In genomic region chr12:18165422-18165871, GRCh38 we compare ENCODE assay signal across 9 cellular contexts.
A peak's percentile ranks its signal among the peaks of the same experiment; 100 is the strongest.
DNase-seq lines count a peak whose midpoint lies in the region; ATAC-seq, FAIRE-seq and TF ChIP-seq lines count a peak whose summit lies in the region.
"Had no signal": no experiment of that assay in that cellular context is flagged by ENCODE, and none has a peak within 500 bp of the region (broad histone marks: within the 10 kb centered on the region; RNA-seq: fewer than 3 reads in every experiment).

No MANE protein-coding gene starts in this region.

- H3K36me3 ChIP-seq in WERI-Rb-1: no peaks in the 10 kb centered on the region
- H3K36me3 ChIP-seq: cardiac muscle cell had no signal

- ATAC-seq in A549 (no peak), HG02870 (IDR thresholded peaks at IDR 0.05; ENCODE audit: unreplicated experiment) (peak; percentile 98)
- ATAC-seq in stimulated activated naive CD8-positive, alpha-beta T cell treated with anti-CD3 and anti-CD28 coated beads, Interleukin-15, Interleukin-2, amounts not matched to agents 100 U/mL and 50 U/mL, for 24 hours: peak; percentile 71

- DNase-seq in A549 (ENCODE audit: low read depth in 1 of 2, low spot score in 1 of 2): no peak
- peak; percentile 2 for DNase-seq in GM18507 (ENCODE audit: extremely low spot score, insufficient read length, low read depth)
- peak; percentile 6 for DNase-seq in NCI-H226
- no peak for DNase-seq in stimulated activated naive CD8-positive, alpha-beta T cell treated with anti-CD3 and anti-CD28 coated beads, Interleukin-15, Interleukin-2, amounts not matched to agents 100 U/mL and 50 U/mL, for 24 hours
- DNase-seq in WERI-Rb-1: no peak
- DNase-seq in iPS-NIHi11 (ENCODE audit: low spot score): no peak

- H3K9me3 ChIP-seq in A549 (no peaks in the 10 kb centered on the region), WERI-Rb-1 (ENCODE audit: severe bottlenecking) (no peaks in the 10 kb centered on the region)

- no peak for TF ChIP-seq RAD21 in A549 (conservative IDR thresholded peaks at IDR 0.05 in 1 of 2, IDR thresholded peaks at IDR 0.05 in 1 of 2)

- TF ChIP-seq EP300 in A549 (IDR thresholded peaks at IDR 0.05): no peak

- no peak overlapping the region for H3K27ac ChIP-seq in A549
- no peak overlapping the region for H3K27ac ChIP-seq in WERI-Rb-1
- H3K27ac ChIP-seq: cardiac muscle cell had no signal

- H3K4me2 ChIP-seq in A549: peak overlapping the region; percentile 44

- POLR2A ChIA-PET in A549 (lab: Yijun Ruan, JAX): no interaction called here

- FAIRE-seq in A549 (lab: Jason Lieb, UNC): no peak
- FAIRE-seq in GM18507 (lab: Jason Lieb, UNC): peak; percentile 95
- peak; percentile 90 for FAIRE-seq in endometrium (lab: Jason Lieb, UNC)

- WGBS in A549 (ENCODE audit: missing lambda C conversion rate): 5% methylated on average over 2 of the region's 2 CpGs

- no peaks in the 10 kb centered on the region for H3K4me1 ChIP-seq in A549

- no peak for TF ChIP-seq POLR2A in A549 (IDR thresholded peaks at IDR 0.05; ENCODE audit: low read length)

- TF ChIP-seq CTCF in A549 (IDR thresholded peaks at IDR 0.05) (no peak), WERI-Rb-1 (IDR thresholded peaks at IDR 0.05; ENCODE audit: low read depth, low read length) (no peak)

- no peaks in the 10 kb centered on the region for H3K27me3 ChIP-seq in WERI-Rb-1 (ENCODE audit: insufficient read depth, low read depth, severe bottlenecking)
- H3K27me3 ChIP-seq: cardiac muscle cell had no signal

- no peak overlapping the region for H3K4me3 ChIP-seq in A549
- H3K4me3 ChIP-seq in WERI-Rb-1 (ENCODE audit: low read depth, low read length): no peak overlapping the region
- H3K4me3 ChIP-seq: cardiac muscle cell had no signal

- CTCF ChIA-PET in A549 (lab: Yijun Ruan, JAX): no interaction called here

TF ChIP-seq in A549, 52 proteins besides CTCF, POLR2A, EP300 and RAD21:
- no peak for TF ChIP-seq TFCP2L1 (CRISPR knock-in tag; IDR thresholded peaks at IDR 0.05)
- TF ChIP-seq NFE2L2 (conservative IDR thresholded peaks at IDR 0.05; ENCODE audit: low read length): no peak
- no peak for TF ChIP-seq TP53 (CRISPR knock-in tag; IDR thresholded peaks at IDR 0.05)
- no peak for TF ChIP-seq SMC3 (IDR thresholded peaks at IDR 0.05)
- no peak for TF ChIP-seq ESRRA (IDR thresholded peaks at IDR 0.05; ENCODE audit: borderline replicate concordance, low read length)
- TF ChIP-seq ATOH8 (CRISPR knock-in tag; IDR thresholded peaks at IDR 0.05; ENCODE audit: low read depth): no peak
- TF ChIP-seq NR3C1 (IDR thresholded peaks at IDR 0.05): no peak
- no peak for TF ChIP-seq HES2 (IDR thresholded peaks at IDR 0.05)
- TF ChIP-seq JUNB (IDR thresholded peaks at IDR 0.05): no peak

Comparison
In these comparisons a context has a peak if more than half of its experiments do, and no peak if none do; other contexts are left out.
1. ATAC-seq: peak in HG02870 (single experiment) and stimulated activated naive CD8-positive, alpha-beta T cell treated with anti-CD3 and anti-CD28 coated beads, Interleukin-15, Interleukin-2, amounts not matched to agents 100 U/mL and 50 U/mL, for 24 hours (single experiment); none in A549 (0 of 2).
2. DNase-seq: peak in GM18507 (single experiment) and NCI-H226 (single experiment); none in A549 (0 of 2), stimulated activated naive CD8-positive, alpha-beta T cell treated with anti-CD3 and anti-CD28 coated beads, Interleukin-15, Interleukin-2, amounts not matched to agents 100 U/mL and 50 U/mL, for 24 hours (single experiment), WERI-Rb-1 (single experiment) and iPS-NIHi11 (single experiment).